Comparison of ENCODE assay signal across 9 cellular contexts in genomic region chr14:61388173-61388975, GRCh38.
A peak's percentile ranks its signal among the peaks of the same experiment; 100 is the strongest.
DNase-seq lines count a peak whose midpoint lies in the region; ATAC-seq and TF ChIP-seq lines count a peak whose summit lies in the region.
"Had no signal": no experiment of that assay in that cellular context is flagged by ENCODE, and none has a peak within 500 bp of the region (broad histone marks: within the 10 kb centered on the region; RNA-seq: fewer than 3 reads in every experiment).

No MANE protein-coding gene starts in this region.

- H3K27me3 ChIP-seq in MG63 = no peaks in the 10 kb centered on the region
- no peaks in the 10 kb centered on the region for H3K27me3 ChIP-seq in mesendoderm (ENCODE audit: insufficient read depth, low read length, poor library complexity)
- no peaks in the 10 kb centered on the region for H3K27me3 ChIP-seq in SJCRH30
- H3K27me3 ChIP-seq: pancreas had no signal

- intact Hi-C loops in activated T-helper 2 cell treated with anti-CD3 and anti-CD28 coated beads, Interferon-gamma antibody, Interleukin-2, Interleukin-4, amounts not matched to agents 10 μg/mL and 5 μg/mL and 100 μg/mL, durations not matched to agents 14 hours and 24 hours and 36 hours (cut with micrococcal nuclease) = loop anchor here (1.0 to 5.0 kb wide), 6 partner anchors 18 to 364 kb away; no protein-coding TSS in a partner anchor

- H3K79me1 ChIP-seq in mesendoderm (ENCODE audit: low read length) = no peaks in the 10 kb centered on the region

- ATAC-seq in GM18498 (IDR thresholded peaks at IDR 0.05; ENCODE audit: unreplicated experiment) (peak; percentile 71), GM21786 (IDR thresholded peaks at IDR 0.05; ENCODE audit: unreplicated experiment) (peak; percentile 69)

- H3K36me3 Mint-ChIP-seq in activated T-helper 2 cell treated with anti-CD3 and anti-CD28 coated beads, Interferon-gamma antibody, Interleukin-2, Interleukin-4, amounts not matched to agents 10 μg/mL and 5 μg/mL and 100 μg/mL, durations not matched to agents 14 hours and 24 hours and 36 hours (ENCODE audit: low read depth) = peaks cover 28% of the 10 kb centered on the region
- H3K36me3 Mint-ChIP-seq in chondrocyte (ENCODE audit: low read depth) = no peaks in the 10 kb centered on the region

- H3K56ac ChIP-seq in mesendoderm (ENCODE audit: low read length) = no peak overlapping the region

- H3K9ac ChIP-seq in mesendoderm (ENCODE audit: low read length) = no peak overlapping the region

- no CpG with 5 or more reads among the region's 7 CpGs for WGBS in mesendoderm (ENCODE audit: extremely low coverage, insufficient coverage, low lambda C conversion rate)

- no peaks in the 10 kb centered on the region for H3K4me1 ChIP-seq in mesendoderm (ENCODE audit: control insufficient read depth, low read depth, low read length)
- H3K4me1 ChIP-seq in SJCRH30 = no peaks in the 10 kb centered on the region
- H3K4me1 ChIP-seq: pancreas had no signal

- no peak overlapping the region for H3K18ac ChIP-seq in mesendoderm (ENCODE audit: low read length)

- no peak overlapping the region for H2BK120ac ChIP-seq in mesendoderm (ENCODE audit: low read depth, low read length)

- TF ChIP-seq CTCF in chondrocyte (IDR thresholded peaks at IDR 0.05) = no peak

- H3K36me3 ChIP-seq in MG63 = no peaks in the 10 kb centered on the region
- no peaks in the 10 kb centered on the region for H3K36me3 ChIP-seq in mesendoderm (ENCODE audit: control insufficient read depth, insufficient read depth, low read length)
- H3K36me3 ChIP-seq in SJCRH30 = no peaks in the 10 kb centered on the region
- H3K36me3 ChIP-seq: pancreas had no signal

- H2BK15ac ChIP-seq in mesendoderm (replicated peaks; ENCODE audit: low read depth) = no peak overlapping the region

- H3K4me1 Mint-ChIP-seq in activated T-helper 2 cell treated with anti-CD3 and anti-CD28 coated beads, Interferon-gamma antibody, Interleukin-2, Interleukin-4, amounts not matched to agents 10 μg/mL and 5 μg/mL and 100 μg/mL, durations not matched to agents 14 hours and 24 hours and 36 hours (ENCODE audit: low read depth) = peaks cover 34% of the 10 kb centered on the region
- H3K4me1 Mint-ChIP-seq in chondrocyte (ENCODE audit: low read depth) = peaks cover 8% of the 10 kb centered on the region

- H3K4me3 ChIP-seq in MG63 = no peak overlapping the region
- no peak overlapping the region for H3K4me3 ChIP-seq in mesendoderm (ENCODE audit: low read length)
- no peak overlapping the region for H3K4me3 ChIP-seq in SJCRH30
- H3K4me3 ChIP-seq: pancreas had no signal

- H3K79me2 ChIP-seq in mesendoderm (ENCODE audit: control insufficient read depth, insufficient read depth, low read length) = no peaks in the 10 kb centered on the region

- H4K5ac ChIP-seq in mesendoderm (ENCODE audit: low read length) = no peak overlapping the region

- H3K27ac Mint-ChIP-seq in activated T-helper 2 cell treated with anti-CD3 and anti-CD28 coated beads, Interferon-gamma antibody, Interleukin-2, Interleukin-4, amounts not matched to agents 10 μg/mL and 5 μg/mL and 100 μg/mL, durations not matched to agents 14 hours and 24 hours and 36 hours = no peak overlapping the region
- no peak overlapping the region for H3K27ac Mint-ChIP-seq in chondrocyte (ENCODE audit: unreplicated experiment)

- H3K9me3 Mint-ChIP-seq in activated T-helper 2 cell treated with anti-CD3 and anti-CD28 coated beads, Interferon-gamma antibody, Interleukin-2, Interleukin-4, amounts not matched to agents 10 μg/mL and 5 μg/mL and 100 μg/mL, durations not matched to agents 14 hours and 24 hours and 36 hours = no peaks in the 10 kb centered on the region
- H3K9me3 Mint-ChIP-seq in chondrocyte (ENCODE audit: low read depth) = no peaks in the 10 kb centered on the region

- no peak overlapping the region for H3K23ac ChIP-seq in mesendoderm (ENCODE audit: low read length)

- H2BK5ac ChIP-seq in mesendoderm (ENCODE audit: low read length) = no peak overlapping the region

- H2AK5ac ChIP-seq in mesendoderm (ENCODE audit: low read length) = no peak overlapping the region

- H4K8ac ChIP-seq in mesendoderm (ENCODE audit: low read depth, low read length) = no peak overlapping the region

- DNase-seq in MG63 (peak; percentile 67), mesendoderm (peak; percentile 8), chondrocyte (ENCODE audit: low spot score) (no peak), SJCRH30 (no peak)
- DNase-seq in activated T-helper 2 cell treated with anti-CD3 and anti-CD28 coated beads, Interferon-gamma antibody, Interleukin-2, Interleukin-4, amounts not matched to agents 10 μg/mL and 5 μg/mL and 100 μg/mL, durations not matched to agents 14 hours and 24 hours and 36 hours (ENCODE audit: low spot score) = no peak
- DNase-seq in effector CD8-positive, alpha-beta T cell (lab: John Stamatoyannopoulos, UW) = no peak
- DNase-seq: pancreas had no signal

- no peaks in the 10 kb centered on the region for H3K27me3 Mint-ChIP-seq in activated T-helper 2 cell treated with anti-CD3 and anti-CD28 coated beads, Interferon-gamma antibody, Interleukin-2, Interleukin-4, amounts not matched to agents 10 μg/mL and 5 μg/mL and 100 μg/mL, durations not matched to agents 14 hours and 24 hours and 36 hours (ENCODE audit: low read depth)
- no peaks in the 10 kb centered on the region for H3K27me3 Mint-ChIP-seq in chondrocyte (ENCODE audit: low read depth)

- no peak overlapping the region for H3K4me2 ChIP-seq in mesendoderm (ENCODE audit: low read length)

- H3K4ac ChIP-seq in mesendoderm (ENCODE audit: low read depth, low read length) = no peak overlapping the region

- H3K27ac ChIP-seq in mesendoderm (ENCODE audit: low read depth, low read length) (no peak overlapping the region), SJCRH30 (no peak overlapping the region)
- H3K27ac ChIP-seq: pancreas had no signal

- H3K9me3 ChIP-seq in MG63 = no peaks in the 10 kb centered on the region
- H3K9me3 ChIP-seq in SJCRH30 (replicated peaks) = no peaks in the 10 kb centered on the region
- H3K9me3 ChIP-seq: pancreas had no signal

- peak overlapping the region; percentile 26 for H3K4me3 Mint-ChIP-seq in activated T-helper 2 cell treated with anti-CD3 and anti-CD28 coated beads, Interferon-gamma antibody, Interleukin-2, Interleukin-4, amounts not matched to agents 10 μg/mL and 5 μg/mL and 100 μg/mL, durations not matched to agents 14 hours and 24 hours and 36 hours (ENCODE audit: low read depth)
- no peak overlapping the region for H3K4me3 Mint-ChIP-seq in chondrocyte (ENCODE audit: unreplicated experiment)

Comparison
In these comparisons a context has a peak if more than half of its experiments do, and no peak if none do; other contexts are left out.
1. DNase-seq: peak in MG63 (single experiment) and mesendoderm (single experiment); none in activated T-helper 2 cell treated with anti-CD3 and anti-CD28 coated beads, Interferon-gamma antibody, Interleukin-2, Interleukin-4, amounts not matched to agents 10 μg/mL and 5 μg/mL and 100 μg/mL, durations not matched to agents 14 hours and 24 hours and 36 hours (single experiment), effector CD8-positive, alpha-beta T cell (single experiment), chondrocyte (single experiment) and SJCRH30 (0 of 2).